31 cellular contexts compared by ENCODE assay signal in the genomic region with DNA sequence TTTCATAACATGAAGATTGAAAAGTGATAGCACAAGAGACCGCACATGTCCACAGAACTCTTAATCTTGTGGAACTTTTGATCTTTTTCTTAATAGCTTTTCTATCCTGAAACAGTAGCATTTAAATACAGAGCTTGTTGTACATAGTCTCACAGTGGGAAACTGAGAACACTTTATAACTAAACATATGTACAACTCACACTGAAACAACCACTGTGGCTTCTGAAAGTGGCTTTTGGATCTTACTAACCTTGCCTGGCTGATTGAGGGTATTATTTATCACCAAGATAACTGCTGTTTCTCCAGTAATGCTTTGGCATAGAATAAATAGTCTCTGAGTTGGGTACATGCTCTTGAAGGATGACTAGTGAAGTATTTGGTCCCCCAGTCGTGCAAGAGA. TPM values are rescaled to one million over a fixed set of nuclear protein-coding genes. Genes with fewer than 3 reads are reported as not detected.
"Had no signal": no experiment of that assay in that cellular context is flagged by ENCODE, and none has a peak within 500 bp of the region (broad histone marks: within the 10 kb centered on the region; RNA-seq: fewer than 3 reads in every experiment).

No MANE protein-coding gene starts in this region.

- H3K27ac ChIP-seq: suprapubic skin, testis, thoracic aorta, thyroid gland, tibial artery, tibial nerve, upper lobe of left lung, upper lobe of right lung, uterus, vagina had no signal

- H3K9me3 ChIP-seq: stomach, suprapubic skin, testis, thoracic aorta, thyroid gland, tibial artery, tibial nerve, transverse colon, upper lobe of left lung, upper lobe of right lung, uterus, vagina had no signal

- ATAC-seq: stimulated activated effector memory CD8-positive, alpha-beta T cell treated with anti-CD3 and anti-CD28 coated beads, Interleukin-12 subunit alpha, Interleukin-12 subunit beta, amount 100 ng/mL, for 72 hours; stimulated activated memory B cell treated with anti-CD40 and anti-IgM and Interleukin-4, amounts not matched to agents 10 μg/mL and 1 μg/mL and 100 μg/mL, for 72 hours; stimulated activated naive B cell treated with anti-CD40 and anti-IgM and Interleukin-4, amounts not matched to agents 10 μg/mL and 1 μg/mL and 100 μg/mL, for 72 hours; stimulated activated naive CD8-positive, alpha-beta T cell treated with anti-CD3 and anti-CD28 coated beads, Interleukin-15, amount 100 ng/mL, for 72 hours; stimulated activated naive CD8-positive, alpha-beta T cell treated with anti-CD3 and anti-CD28 coated beads, Interleukin-15, Interleukin-2, amounts not matched to agents 100 U/mL and 50 U/mL, for 24 hours; upper lobe of right lung had no signal

- H3K4me1 Mint-ChIP-seq: stimulated activated effector memory CD8-positive, alpha-beta T cell treated with anti-CD3 and anti-CD28 coated beads, Interleukin-12 subunit alpha, Interleukin-12 subunit beta, amount 100 ng/mL, for 72 hours; stimulated activated memory B cell treated with anti-CD40 and anti-IgM and Interleukin-4, amounts not matched to agents 10 μg/mL and 1 μg/mL and 100 μg/mL, for 72 hours; stimulated activated naive B cell treated with anti-CD40 and anti-IgM and Interleukin-4, amounts not matched to agents 10 μg/mL and 1 μg/mL and 100 μg/mL, for 72 hours; stimulated activated naive CD8-positive, alpha-beta T cell treated with anti-CD3 and anti-CD28 coated beads, Interleukin-15, amount 100 ng/mL, for 72 hours had no signal

- H3K27me3 ChIP-seq: testis, thyroid gland, upper lobe of left lung, uterus, vagina had no signal

- H3K4me3 Mint-ChIP-seq: stimulated activated effector memory CD8-positive, alpha-beta T cell treated with anti-CD3 and anti-CD28 coated beads, Interleukin-12 subunit alpha, Interleukin-12 subunit beta, amount 100 ng/mL, for 72 hours; stimulated activated memory B cell treated with anti-CD40 and anti-IgM and Interleukin-4, amounts not matched to agents 10 μg/mL and 1 μg/mL and 100 μg/mL, for 72 hours; stimulated activated naive B cell treated with anti-CD40 and anti-IgM and Interleukin-4, amounts not matched to agents 10 μg/mL and 1 μg/mL and 100 μg/mL, for 72 hours; stimulated activated naive CD8-positive, alpha-beta T cell treated with anti-CD3 and anti-CD28 coated beads, Interleukin-15, amount 100 ng/mL, for 72 hours; stimulated activated naive CD8-positive, alpha-beta T cell treated with anti-CD3 and anti-CD28 coated beads, Interleukin-15, Interleukin-2, amounts not matched to agents 100 ng/mL and 50 ng/mL, for 24 hours; type B pancreatic cell had no signal

- H3K36me3 ChIP-seq: stomach, suprapubic skin, thoracic aorta, thyroid gland, tibial artery, tibial nerve, transverse colon, upper lobe of left lung, upper lobe of right lung, uterus, vagina had no signal

- FAIRE-seq: urothelium cell line had no signal

- H3K9me3 Mint-ChIP-seq: stimulated activated effector memory CD8-positive, alpha-beta T cell treated with anti-CD3 and anti-CD28 coated beads, Interleukin-12 subunit alpha, Interleukin-12 subunit beta, amount 100 ng/mL, for 72 hours; stimulated activated naive B cell treated with anti-CD40 and anti-IgM and Interleukin-4, amounts not matched to agents 10 μg/mL and 1 μg/mL and 100 μg/mL, for 72 hours; stimulated activated naive CD8-positive, alpha-beta T cell treated with anti-CD3 and anti-CD28 coated beads, Interleukin-15, amount 100 ng/mL, for 72 hours; stimulated activated naive CD8-positive, alpha-beta T cell treated with anti-CD3 and anti-CD28 coated beads, Interleukin-15, Interleukin-2, amounts not matched to agents 100 ng/mL and 50 ng/mL, for 24 hours had no signal

- H3K27ac Mint-ChIP-seq: stimulated activated effector memory CD8-positive, alpha-beta T cell treated with anti-CD3 and anti-CD28 coated beads, Interleukin-12 subunit alpha, Interleukin-12 subunit beta, amount 100 ng/mL, for 72 hours; stimulated activated memory B cell treated with anti-CD40 and anti-IgM and Interleukin-4, amounts not matched to agents 10 μg/mL and 1 μg/mL and 100 μg/mL, for 72 hours; stimulated activated naive B cell treated with anti-CD40 and anti-IgM and Interleukin-4, amounts not matched to agents 10 μg/mL and 1 μg/mL and 100 μg/mL, for 72 hours; stimulated activated naive CD8-positive, alpha-beta T cell treated with anti-CD3 and anti-CD28 coated beads, Interleukin-15, amount 100 ng/mL, for 72 hours; stimulated activated naive CD8-positive, alpha-beta T cell treated with anti-CD3 and anti-CD28 coated beads, Interleukin-15, Interleukin-2, amounts not matched to agents 100 ng/mL and 50 ng/mL, for 24 hours had no signal

- H3K4me3 ChIP-seq: stomach, suprapubic skin, testis, thoracic aorta, thyroid gland, tibial artery, tibial nerve, transverse colon, upper lobe of left lung, upper lobe of right lung, uterus, vagina had no signal

- H3K4me1 ChIP-seq: testis, thyroid gland, tibial artery, tibial nerve, upper lobe of left lung, upper lobe of right lung, uterus had no signal

- DNase-seq: stimulated activated CD4-positive, alpha-beta T cell treated with anti-CD3 and anti-CD28 coated beads, Interleukin-2, amount 100 ng/mL, for 48 hours; stimulated activated CD4-positive, alpha-beta T cell treated with anti-CD3 and anti-CD28 coated beads, Interleukin-4, amount 100 ng/mL, for 1 hour; stimulated activated CD4-positive, alpha-beta T cell treated with anti-CD3 and anti-CD28 coated beads, Interleukin-4, amount 100 ng/mL, for 24 hours; stimulated activated CD4-positive, alpha-beta T cell treated with anti-CD3 and anti-CD28 coated beads, Interleukin-4, amount 100 ng/mL, for 4 hours; stimulated activated CD8-positive, alpha-beta memory T cell treated with anti-CD3 and anti-CD28 coated beads, Interleukin-4, amount 100 ng/mL, for 48 hours; stimulated activated naive B cell treated with anti-CD40 and anti-IgM and Interleukin-4, amounts not matched to agents 10 μg/mL and 1 μg/mL and 100 μg/mL, for 72 hours; stimulated activated naive CD4-positive, alpha-beta T cell; stimulated activated naive CD4-positive, alpha-beta T cell treated with Interleukin-2 at 50 U/mL for 16 hours; stimulated activated naive CD8-positive, alpha-beta T cell treated with anti-CD3 and anti-CD28 coated beads, Interleukin-15, amount 100 ng/mL, for 72 hours; stimulated activated naive CD8-positive, alpha-beta T cell treated with anti-CD3 and anti-CD28 coated beads, Interleukin-15, Interleukin-2, amounts not matched to agents 100 U/mL and 50 U/mL, for 24 hours; stomach; substantia nigra; testis; thyroid gland; tibial artery; transverse colon; trophoblast cell; upper lobe of left lung; upper lobe of right lung; uterus had no signal

- H3K36me3 Mint-ChIP-seq: stimulated activated effector memory CD8-positive, alpha-beta T cell treated with anti-CD3 and anti-CD28 coated beads, Interleukin-12 subunit alpha, Interleukin-12 subunit beta, amount 100 ng/mL, for 72 hours; stimulated activated memory B cell treated with anti-CD40 and anti-IgM and Interleukin-4, amounts not matched to agents 10 μg/mL and 1 μg/mL and 100 μg/mL, for 72 hours; stimulated activated naive B cell treated with anti-CD40 and anti-IgM and Interleukin-4, amounts not matched to agents 10 μg/mL and 1 μg/mL and 100 μg/mL, for 72 hours had no signal

RNA-seq across cellular contexts. Expression of a gene that starts 10.2 kb away (rescaled TPM):
- total RNA-seq: subcutaneous adipose tissue, thoracic aorta, tibial nerve, upper lobe of right lung had no signal
- polyA plus RNA-seq: urinary bladder had no signal
